8 cellular contexts compared by ENCODE assay signal in the genomic region with DNA sequence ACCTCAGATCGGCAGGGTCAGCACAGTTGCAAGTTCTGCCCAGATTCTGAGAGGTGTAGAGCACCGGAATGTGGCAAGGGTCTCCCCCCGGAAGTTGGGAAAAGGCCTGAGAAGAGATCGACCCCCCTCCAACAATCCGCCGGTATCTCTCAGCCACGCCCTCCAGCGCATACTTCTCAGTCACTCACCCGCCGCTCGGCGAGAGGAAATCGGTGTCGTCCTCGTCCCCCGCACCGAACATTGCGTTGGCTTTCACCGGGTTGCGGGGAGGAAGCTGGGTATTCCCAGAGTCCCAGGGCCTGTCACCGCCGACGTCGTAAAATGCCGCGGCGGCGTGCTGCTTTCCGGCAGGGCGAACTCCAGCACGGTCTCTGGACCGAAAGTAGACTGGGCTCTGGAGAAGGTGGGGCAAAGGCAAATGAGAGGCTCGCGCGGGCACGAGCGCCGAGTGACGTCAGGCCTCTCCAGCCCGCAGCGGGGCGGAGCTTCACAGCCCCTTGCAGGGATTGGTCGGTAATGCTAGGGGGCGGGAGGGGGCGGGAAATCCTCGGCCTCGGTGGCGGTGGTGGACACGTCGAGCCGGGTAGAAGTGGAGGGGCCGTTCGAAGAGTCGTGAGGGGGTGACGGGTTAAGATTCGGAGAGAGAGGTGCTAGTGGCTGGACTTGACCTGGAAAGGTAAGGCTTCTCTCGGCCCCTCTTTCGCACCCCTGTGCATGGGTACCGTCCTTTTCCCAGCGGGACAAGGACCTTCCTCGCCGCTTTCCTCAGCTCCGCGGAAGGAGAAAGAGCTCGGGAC.
A peak's percentile ranks its signal among the peaks of the same experiment; 100 is the strongest.
DNase-seq lines count a peak whose midpoint lies in the region; ATAC-seq and TF ChIP-seq lines count a peak whose summit lies in the region.

A gene with protein sequence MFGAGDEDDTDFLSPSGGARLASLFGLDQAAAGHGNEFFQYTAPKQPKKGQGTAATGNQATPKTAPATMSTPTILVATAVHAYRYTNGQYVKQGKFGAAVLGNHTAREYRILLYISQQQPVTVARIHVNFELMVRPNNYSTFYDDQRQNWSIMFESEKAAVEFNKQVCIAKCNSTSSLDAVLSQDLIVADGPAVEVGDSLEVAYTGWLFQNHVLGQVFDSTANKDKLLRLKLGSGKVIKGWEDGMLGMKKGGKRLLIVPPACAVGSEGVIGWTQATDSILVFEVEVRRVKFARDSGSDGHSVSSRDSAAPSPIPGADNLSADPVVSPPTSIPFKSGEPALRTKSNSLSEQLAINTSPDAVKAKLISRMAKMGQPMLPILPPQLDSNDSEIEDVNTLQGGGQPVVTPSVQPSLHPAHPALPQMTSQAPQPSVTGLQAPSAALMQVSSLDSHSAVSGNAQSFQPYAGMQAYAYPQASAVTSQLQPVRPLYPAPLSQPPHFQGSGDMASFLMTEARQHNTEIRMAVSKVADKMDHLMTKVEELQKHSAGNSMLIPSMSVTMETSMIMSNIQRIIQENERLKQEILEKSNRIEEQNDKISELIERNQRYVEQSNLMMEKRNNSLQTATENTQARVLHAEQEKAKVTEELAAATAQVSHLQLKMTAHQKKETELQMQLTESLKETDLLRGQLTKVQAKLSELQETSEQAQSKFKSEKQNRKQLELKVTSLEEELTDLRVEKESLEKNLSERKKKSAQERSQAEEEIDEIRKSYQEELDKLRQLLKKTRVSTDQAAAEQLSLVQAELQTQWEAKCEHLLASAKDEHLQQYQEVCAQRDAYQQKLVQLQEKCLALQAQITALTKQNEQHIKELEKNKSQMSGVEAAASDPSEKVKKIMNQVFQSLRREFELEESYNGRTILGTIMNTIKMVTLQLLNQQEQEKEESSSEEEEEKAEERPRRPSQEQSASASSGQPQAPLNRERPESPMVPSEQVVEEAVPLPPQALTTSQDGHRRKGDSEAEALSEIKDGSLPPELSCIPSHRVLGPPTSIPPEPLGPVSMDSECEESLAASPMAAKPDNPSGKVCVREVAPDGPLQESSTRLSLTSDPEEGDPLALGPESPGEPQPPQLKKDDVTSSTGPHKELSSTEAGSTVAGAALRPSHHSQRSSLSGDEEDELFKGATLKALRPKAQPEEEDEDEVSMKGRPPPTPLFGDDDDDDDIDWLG (minus strand): TSS at position 275 of the 797 bp plus-strand sequence. CDS start 34 bp downstream, at position 241.
A gene (plus strand): TSS at position 542 of the 797 bp plus-strand sequence. CDS start 34,605 bp downstream, outside the sequence.

- peak; percentile 77 for TF ChIP-seq POLR2A in GM19193 (IDR thresholded peaks at IDR 0.05; ENCODE audit: extremely low read depth, insufficient read depth, insufficient read length)

- H3K27ac ChIP-seq in cingulate gyrus (ENCODE audit: low read depth, low read length) = peak within 1 kb of the TSS; percentile 87

- peak; percentile 92 for ATAC-seq in HG03439 (IDR thresholded peaks at IDR 0.05; ENCODE audit: unreplicated experiment)

- peak; percentile 92 to 95 for DNase-seq in AML-193 (lab: John Stamatoyannopoulos, UW)
- DNase-seq in NCI-H510A treated with DMSO at 0.1 percent for 48 hours (lab: John Stamatoyannopoulos, UW) = peak; percentile 95
- DNase-seq in activated CD4-positive, alpha-beta T cell treated with anti-CD3 and anti-CD28 coated beads for 4 hours = peak; percentile 95 to 97
- peak; percentile 99 for DNase-seq in kidney tubule cell (ENCODE audit: low spot score)
- peak; percentile 86 to 96 (median 92) for DNase-seq in stimulated activated CD4-positive, alpha-beta T cell treated with anti-CD3 and anti-CD28 coated beads, Interleukin-1b, Interleukin-23, amount 100 ng/mL, for 24 hours (ENCODE audit: low read depth in 4 of 4, low spot score in 1 of 4)

Comparison
In these comparisons a context has a peak if more than half of its experiments do, and no peak if none do; other contexts are left out.
1. Peak in every context shown above with its lines: DNase-seq, ATAC-seq and H3K27ac ChIP-seq.